In the genomic region with DNA sequence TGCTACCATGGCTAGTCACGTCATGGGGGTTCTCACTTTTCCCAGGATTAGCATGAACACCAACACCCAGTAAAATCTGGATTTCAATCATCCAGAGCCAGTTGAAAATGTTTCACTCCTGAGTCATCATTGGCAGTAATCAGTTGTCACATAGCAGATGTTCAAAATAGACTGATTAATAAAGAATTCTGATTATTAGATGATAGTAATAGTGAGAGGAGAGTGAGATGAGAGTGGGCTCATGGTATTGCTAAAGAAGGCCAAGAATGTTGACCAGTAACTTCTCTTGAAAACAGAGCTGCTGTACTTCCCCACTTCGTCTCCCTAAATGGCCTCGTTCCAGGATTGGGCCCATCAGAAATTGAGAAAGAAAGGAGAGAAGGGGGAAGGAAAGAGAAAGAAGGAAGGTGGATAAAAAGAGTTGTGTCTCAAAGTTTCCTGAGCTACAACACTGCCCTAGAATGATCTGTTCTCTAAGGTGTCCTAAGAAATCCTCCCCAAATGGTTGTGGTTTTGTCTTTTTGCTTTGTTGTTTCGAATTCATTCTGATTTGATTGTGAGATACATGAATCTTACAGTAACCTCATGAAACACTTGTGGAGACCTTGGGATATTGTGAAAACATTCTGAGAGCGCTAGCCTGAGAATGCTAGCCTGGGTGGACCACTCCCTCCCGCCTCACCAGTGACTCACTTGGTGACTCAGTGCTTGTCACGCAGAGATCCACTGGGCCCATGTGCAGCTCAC, we compare ENCODE assay signal across 1 cellular context.
A peak's percentile ranks its signal among the peaks of the same experiment; 100 is the strongest.
TF ChIP-seq lines count a peak whose summit lies in the region.

No MANE protein-coding gene starts in this region.

TF ChIP-seq in HEK293, 187 proteins besides CTCF, POLR2A, EP300 and RAD21 (continued from another document and continues in another):
- TF ChIP-seq ZNF629 (tag by site-specific recombination; IDR thresholded peaks at IDR 0.05) = 0 out of 2 replicates have a peak, but pooled peaks have one; percentile 19
- no peak for TF ChIP-seq ZNF416 (tag by site-specific recombination; IDR thresholded peaks at IDR 0.05)
- no peak for TF ChIP-seq YY1 (tag by site-specific recombination; IDR thresholded peaks at IDR 0.05)
- TF ChIP-seq ZFP69B (tag by site-specific recombination; IDR thresholded peaks at IDR 0.05) = peak; percentile 18; the same call in 1 of the 2 replicates
- TF ChIP-seq RBAK (tag by site-specific recombination; IDR thresholded peaks at IDR 0.05) = no peak
- no peak for TF ChIP-seq ZNF324 (tag by site-specific recombination; IDR thresholded peaks at IDR 0.05)
- no peak for TF ChIP-seq ZNF155 (tag by site-specific recombination; IDR thresholded peaks at IDR 0.05)
- no peak for TF ChIP-seq ZNF48 (tag by site-specific recombination; IDR thresholded peaks at IDR 0.05)
- TF ChIP-seq, protein P1, sequence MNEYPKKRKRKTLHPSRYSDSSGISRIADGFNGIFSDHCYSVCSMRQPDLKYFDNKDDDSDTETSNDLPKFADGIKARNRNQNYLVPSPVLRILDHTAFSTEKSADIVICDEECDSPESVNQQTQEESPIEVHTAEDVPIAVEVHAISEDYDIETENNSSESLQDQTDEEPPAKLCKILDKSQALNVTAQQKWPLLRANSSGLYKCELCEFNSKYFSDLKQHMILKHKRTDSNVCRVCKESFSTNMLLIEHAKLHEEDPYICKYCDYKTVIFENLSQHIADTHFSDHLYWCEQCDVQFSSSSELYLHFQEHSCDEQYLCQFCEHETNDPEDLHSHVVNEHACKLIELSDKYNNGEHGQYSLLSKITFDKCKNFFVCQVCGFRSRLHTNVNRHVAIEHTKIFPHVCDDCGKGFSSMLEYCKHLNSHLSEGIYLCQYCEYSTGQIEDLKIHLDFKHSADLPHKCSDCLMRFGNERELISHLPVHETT (tag by site-specific recombination; IDR thresholded peaks at IDR 0.05) = no peak
- TF ChIP-seq, protein P2, sequence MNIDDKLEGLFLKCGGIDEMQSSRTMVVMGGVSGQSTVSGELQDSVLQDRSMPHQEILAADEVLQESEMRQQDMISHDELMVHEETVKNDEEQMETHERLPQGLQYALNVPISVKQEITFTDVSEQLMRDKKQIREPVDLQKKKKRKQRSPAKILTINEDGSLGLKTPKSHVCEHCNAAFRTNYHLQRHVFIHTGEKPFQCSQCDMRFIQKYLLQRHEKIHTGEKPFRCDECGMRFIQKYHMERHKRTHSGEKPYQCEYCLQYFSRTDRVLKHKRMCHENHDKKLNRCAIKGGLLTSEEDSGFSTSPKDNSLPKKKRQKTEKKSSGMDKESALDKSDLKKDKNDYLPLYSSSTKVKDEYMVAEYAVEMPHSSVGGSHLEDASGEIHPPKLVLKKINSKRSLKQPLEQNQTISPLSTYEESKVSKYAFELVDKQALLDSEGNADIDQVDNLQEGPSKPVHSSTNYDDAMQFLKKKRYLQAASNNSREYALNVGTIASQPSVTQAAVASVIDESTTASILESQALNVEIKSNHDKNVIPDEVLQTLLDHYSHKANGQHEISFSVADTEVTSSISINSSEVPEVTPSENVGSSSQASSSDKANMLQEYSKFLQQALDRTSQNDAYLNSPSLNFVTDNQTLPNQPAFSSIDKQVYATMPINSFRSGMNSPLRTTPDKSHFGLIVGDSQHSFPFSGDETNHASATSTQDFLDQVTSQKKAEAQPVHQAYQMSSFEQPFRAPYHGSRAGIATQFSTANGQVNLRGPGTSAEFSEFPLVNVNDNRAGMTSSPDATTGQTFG (tag by site-specific recombination; IDR thresholded peaks at IDR 0.05; ENCODE audit: borderline replicate concordance) = no peak
- TF ChIP-seq ZNF214 (tag by site-specific recombination; IDR thresholded peaks at IDR 0.05; ENCODE audit: borderline replicate concordance) = no peak
- TF ChIP-seq, protein P3, sequence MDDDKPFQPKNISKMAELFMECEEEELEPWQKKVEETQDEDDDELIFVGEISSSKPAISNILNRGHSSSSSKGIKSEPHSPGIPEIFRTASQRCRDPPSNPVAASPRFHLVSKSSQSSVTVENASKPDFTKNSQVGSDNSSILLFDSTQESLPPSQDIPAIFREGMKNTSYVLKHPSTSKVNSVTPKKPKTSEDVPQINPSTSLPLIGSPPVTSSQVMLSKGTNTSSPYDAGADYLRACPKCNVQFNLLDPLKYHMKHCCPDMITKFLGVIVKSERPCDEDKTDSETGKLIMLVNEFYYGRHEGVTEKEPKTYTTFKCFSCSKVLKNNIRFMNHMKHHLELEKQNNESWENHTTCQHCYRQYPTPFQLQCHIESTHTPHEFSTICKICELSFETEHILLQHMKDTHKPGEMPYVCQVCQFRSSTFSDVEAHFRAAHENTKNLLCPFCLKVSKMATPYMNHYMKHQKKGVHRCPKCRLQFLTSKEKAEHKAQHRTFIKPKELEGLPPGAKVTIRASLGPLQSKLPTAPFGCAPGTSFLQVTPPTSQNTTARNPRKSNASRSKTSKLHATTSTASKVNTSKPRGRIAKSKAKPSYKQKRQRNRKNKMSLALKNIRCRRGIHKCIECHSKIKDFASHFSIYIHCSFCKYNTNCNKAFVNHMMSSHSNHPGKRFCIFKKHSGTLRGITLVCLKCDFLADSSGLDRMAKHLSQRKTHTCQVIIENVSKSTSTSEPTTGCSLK (tag by site-specific recombination; IDR thresholded peaks at IDR 0.05) = no peak
- no peak for TF ChIP-seq ZNF529 (tag by site-specific recombination; IDR thresholded peaks at IDR 0.05; ENCODE audit: insufficient replicate concordance)
- no peak for TF ChIP-seq SP3 (tag by site-specific recombination; IDR thresholded peaks at IDR 0.05)
- TF ChIP-seq OVOL3 (tag by site-specific recombination; IDR thresholded peaks at IDR 0.05) = no peak
- no peak for TF ChIP-seq ZNF555 (tag by site-specific recombination; conservative IDR thresholded peaks at IDR 0.05)
- TF ChIP-seq ZNF211 (tag by site-specific recombination; IDR thresholded peaks at IDR 0.05; ENCODE audit: low read depth) = no peak
- TF ChIP-seq ZNF785 (tag by site-specific recombination; IDR thresholded peaks at IDR 0.05) = no peak
- TF ChIP-seq ZNF707 (tag by site-specific recombination; IDR thresholded peaks at IDR 0.05) = no peak
- TF ChIP-seq HOXD13 (CRISPR knock-in tag; IDR thresholded peaks at IDR 0.05; ENCODE audit: borderline replicate concordance) = no peak
- TF ChIP-seq SP7 (tag by site-specific recombination; IDR thresholded peaks at IDR 0.05) = no peak
- TF ChIP-seq, protein P4, sequence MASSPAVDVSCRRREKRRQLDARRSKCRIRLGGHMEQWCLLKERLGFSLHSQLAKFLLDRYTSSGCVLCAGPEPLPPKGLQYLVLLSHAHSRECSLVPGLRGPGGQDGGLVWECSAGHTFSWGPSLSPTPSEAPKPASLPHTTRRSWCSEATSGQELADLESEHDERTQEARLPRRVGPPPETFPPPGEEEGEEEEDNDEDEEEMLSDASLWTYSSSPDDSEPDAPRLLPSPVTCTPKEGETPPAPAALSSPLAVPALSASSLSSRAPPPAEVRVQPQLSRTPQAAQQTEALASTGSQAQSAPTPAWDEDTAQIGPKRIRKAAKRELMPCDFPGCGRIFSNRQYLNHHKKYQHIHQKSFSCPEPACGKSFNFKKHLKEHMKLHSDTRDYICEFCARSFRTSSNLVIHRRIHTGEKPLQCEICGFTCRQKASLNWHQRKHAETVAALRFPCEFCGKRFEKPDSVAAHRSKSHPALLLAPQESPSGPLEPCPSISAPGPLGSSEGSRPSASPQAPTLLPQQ (tag by site-specific recombination; IDR thresholded peaks at IDR 0.05) = peak; percentile 49; the same call in 1 of the 2 replicates
- 0 out of 2 replicates have a peak, but pooled peaks have one; percentile 53 for TF ChIP-seq ZNF660 (tag by site-specific recombination; IDR thresholded peaks at IDR 0.05)
- TF ChIP-seq ZBTB21 (tag by site-specific recombination; IDR thresholded peaks at IDR 0.05) = no peak
- no peak for TF ChIP-seq ZNF23 (tag by site-specific recombination; IDR thresholded peaks at IDR 0.05; ENCODE audit: borderline replicate concordance)
- TF ChIP-seq, protein P5, sequence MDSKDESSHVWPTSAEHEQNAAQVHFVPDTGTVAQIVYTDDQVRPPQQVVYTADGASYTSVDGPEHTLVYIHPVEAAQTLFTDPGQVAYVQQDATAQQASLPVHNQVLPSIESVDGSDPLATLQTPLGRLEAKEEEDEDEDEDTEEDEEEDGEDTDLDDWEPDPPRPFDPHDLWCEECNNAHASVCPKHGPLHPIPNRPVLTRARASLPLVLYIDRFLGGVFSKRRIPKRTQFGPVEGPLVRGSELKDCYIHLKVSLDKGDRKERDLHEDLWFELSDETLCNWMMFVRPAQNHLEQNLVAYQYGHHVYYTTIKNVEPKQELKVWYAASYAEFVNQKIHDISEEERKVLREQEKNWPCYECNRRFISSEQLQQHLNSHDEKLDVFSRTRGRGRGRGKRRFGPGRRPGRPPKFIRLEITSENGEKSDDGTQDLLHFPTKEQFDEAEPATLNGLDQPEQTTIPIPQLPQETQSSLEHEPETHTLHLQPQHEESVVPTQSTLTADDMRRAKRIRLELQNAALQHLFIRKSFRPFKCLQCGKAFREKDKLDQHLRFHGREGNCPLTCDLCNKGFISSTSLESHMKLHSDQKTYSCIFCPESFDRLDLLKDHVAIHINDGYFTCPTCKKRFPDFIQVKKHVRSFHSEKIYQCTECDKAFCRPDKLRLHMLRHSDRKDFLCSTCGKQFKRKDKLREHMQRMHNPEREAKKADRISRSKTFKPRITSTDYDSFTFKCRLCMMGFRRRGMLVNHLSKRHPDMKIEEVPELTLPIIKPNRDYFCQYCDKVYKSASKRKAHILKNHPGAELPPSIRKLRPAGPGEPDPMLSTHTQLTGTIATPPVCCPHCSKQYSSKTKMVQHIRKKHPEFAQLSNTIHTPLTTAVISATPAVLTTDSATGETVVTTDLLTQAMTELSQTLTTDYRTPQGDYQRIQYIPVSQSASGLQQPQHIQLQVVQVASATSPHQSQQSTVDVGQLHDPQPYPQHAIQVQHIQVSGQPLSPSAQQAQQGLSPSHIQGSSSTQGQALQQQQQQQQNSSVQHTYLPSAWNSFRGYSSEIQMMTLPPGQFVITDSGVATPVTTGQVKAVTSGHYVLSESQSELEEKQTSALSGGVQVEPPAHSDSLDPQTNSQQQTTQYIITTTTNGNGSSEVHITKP (tag by site-specific recombination; IDR thresholded peaks at IDR 0.05) = no peak
- TF ChIP-seq, protein P6, sequence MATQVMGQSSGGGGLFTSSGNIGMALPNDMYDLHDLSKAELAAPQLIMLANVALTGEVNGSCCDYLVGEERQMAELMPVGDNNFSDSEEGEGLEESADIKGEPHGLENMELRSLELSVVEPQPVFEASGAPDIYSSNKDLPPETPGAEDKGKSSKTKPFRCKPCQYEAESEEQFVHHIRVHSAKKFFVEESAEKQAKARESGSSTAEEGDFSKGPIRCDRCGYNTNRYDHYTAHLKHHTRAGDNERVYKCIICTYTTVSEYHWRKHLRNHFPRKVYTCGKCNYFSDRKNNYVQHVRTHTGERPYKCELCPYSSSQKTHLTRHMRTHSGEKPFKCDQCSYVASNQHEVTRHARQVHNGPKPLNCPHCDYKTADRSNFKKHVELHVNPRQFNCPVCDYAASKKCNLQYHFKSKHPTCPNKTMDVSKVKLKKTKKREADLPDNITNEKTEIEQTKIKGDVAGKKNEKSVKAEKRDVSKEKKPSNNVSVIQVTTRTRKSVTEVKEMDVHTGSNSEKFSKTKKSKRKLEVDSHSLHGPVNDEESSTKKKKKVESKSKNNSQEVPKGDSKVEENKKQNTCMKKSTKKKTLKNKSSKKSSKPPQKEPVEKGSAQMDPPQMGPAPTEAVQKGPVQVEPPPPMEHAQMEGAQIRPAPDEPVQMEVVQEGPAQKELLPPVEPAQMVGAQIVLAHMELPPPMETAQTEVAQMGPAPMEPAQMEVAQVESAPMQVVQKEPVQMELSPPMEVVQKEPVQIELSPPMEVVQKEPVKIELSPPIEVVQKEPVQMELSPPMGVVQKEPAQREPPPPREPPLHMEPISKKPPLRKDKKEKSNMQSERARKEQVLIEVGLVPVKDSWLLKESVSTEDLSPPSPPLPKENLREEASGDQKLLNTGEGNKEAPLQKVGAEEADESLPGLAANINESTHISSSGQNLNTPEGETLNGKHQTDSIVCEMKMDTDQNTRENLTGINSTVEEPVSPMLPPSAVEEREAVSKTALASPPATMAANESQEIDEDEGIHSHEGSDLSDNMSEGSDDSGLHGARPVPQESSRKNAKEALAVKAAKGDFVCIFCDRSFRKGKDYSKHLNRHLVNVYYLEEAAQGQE (tag by site-specific recombination; IDR thresholded peaks at IDR 0.05) = no peak
- no peak for TF ChIP-seq ZBTB1 (tag by site-specific recombination; IDR thresholded peaks at IDR 0.05)
- TF ChIP-seq ZSCAN30 (tag by site-specific recombination; IDR thresholded peaks at IDR 0.05) = no peak
- no peak for TF ChIP-seq FEZF1 (tag by site-specific recombination; IDR thresholded peaks at IDR 0.05)
- TF ChIP-seq ZNF658 (tag by site-specific recombination; IDR thresholded peaks at IDR 0.05) = no peak
- TF ChIP-seq ZNF138 (tag by site-specific recombination; IDR thresholded peaks at IDR 0.05; ENCODE audit: borderline replicate concordance) = no peak
- TF ChIP-seq, protein P7, sequence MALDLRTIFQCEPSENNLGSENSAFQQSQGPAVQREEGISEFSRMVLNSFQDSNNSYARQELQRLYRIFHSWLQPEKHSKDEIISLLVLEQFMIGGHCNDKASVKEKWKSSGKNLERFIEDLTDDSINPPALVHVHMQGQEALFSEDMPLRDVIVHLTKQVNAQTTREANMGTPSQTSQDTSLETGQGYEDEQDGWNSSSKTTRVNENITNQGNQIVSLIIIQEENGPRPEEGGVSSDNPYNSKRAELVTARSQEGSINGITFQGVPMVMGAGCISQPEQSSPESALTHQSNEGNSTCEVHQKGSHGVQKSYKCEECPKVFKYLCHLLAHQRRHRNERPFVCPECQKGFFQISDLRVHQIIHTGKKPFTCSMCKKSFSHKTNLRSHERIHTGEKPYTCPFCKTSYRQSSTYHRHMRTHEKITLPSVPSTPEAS (tag by site-specific recombination; IDR thresholded peaks at IDR 0.05) = no peak
- no peak for TF ChIP-seq ZNF837 (tag by site-specific recombination; IDR thresholded peaks at IDR 0.05)
- TF ChIP-seq, protein P8, sequence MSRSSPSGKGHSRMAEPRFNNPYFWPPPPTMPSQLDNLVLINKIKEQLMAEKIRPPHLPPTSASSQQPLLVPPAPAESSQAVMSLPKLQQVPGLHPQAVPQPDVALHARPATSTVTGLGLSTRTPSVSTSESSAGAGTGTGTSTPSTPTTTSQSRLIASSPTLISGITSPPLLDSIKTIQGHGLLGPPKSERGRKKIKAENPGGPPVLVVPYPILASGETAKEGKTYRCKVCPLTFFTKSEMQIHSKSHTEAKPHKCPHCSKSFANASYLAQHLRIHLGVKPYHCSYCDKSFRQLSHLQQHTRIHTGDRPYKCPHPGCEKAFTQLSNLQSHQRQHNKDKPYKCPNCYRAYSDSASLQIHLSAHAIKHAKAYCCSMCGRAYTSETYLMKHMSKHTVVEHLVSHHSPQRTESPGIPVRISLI (tag by site-specific recombination; IDR thresholded peaks at IDR 0.05) = no peak
- TF ChIP-seq ZNF664 (tag by site-specific recombination; IDR thresholded peaks at IDR 0.05) = no peak
- no peak for TF ChIP-seq ZNF677 (tag by site-specific recombination; IDR thresholded peaks at IDR 0.05)
- no peak for TF ChIP-seq MYNN (tag by site-specific recombination; IDR thresholded peaks at IDR 0.05; ENCODE audit: borderline replicate concordance)
